Comparison of ENCODE assay signal across 30 cellular contexts in the genomic region with DNA sequence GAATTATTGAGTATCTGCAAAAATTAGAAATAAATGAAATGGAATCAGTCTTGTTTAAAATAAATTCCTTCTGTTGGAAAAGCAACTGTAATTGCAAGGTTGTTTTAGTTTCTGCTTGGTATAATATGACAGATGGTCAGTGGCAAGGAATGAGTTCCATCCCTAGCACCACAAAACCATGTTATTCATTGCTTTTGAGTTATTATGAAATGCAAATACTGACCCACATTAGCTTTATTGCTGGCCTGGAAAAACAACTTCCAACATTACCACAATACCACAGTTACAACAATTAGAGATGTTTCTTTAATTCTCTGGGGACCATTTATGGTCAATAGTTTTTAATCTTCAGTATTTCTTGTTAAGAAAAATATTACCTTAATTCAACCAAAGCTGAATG.
"Had no signal": no experiment of that assay in that cellular context is flagged by ENCODE, and none has a peak within 500 bp of the region (broad histone marks: within the 10 kb centered on the region; RNA-seq: fewer than 3 reads in every experiment).

No MANE protein-coding gene starts in this region.

- FAIRE-seq: colon had no signal

- DNase-seq: activated B cell treated with CpG ODN at 0.5 μM for 24 hours; activated CD4-positive, alpha-beta T cell treated with anti-CD3 and anti-CD28 coated beads for 48 hours; activated CD4-positive, alpha-beta T cell treated with anti-CD3 and anti-CD28 coated beads, Interleukin-2, amount 50 U/mL, for 1 hour; activated CD4-positive, alpha-beta T cell treated with anti-CD3 and anti-CD28 coated beads, Interleukin-2, amount 50 U/mL, for 48 hours; activated CD8-positive, alpha-beta memory T cell treated with anti-CD3 and anti-CD28 coated beads for 24 hours; activated CD8-positive, alpha-beta T cell treated with anti-CD3 and anti-CD28 coated beads for 36 hours; activated effector memory CD4-positive, alpha-beta T cell treated with Interleukin-2 at 50 U/mL for 16 hours; activated gamma-delta T cell treated with Interleukin-2 at 50 U/mL for 16 hours; activated naive CD4-positive, alpha-beta T cell treated with anti-CD3 and anti-CD28 coated beads, Interleukin-2, amount 50 U/mL, for 16 hours; activated naive CD4-positive, alpha-beta T cell treated with Interleukin-2 at 50 U/mL for 16 hours; activated T-cell treated with anti-CD3 and anti-CD28 coated beads, Interleukin-2, amount 50 U/mL, for 4 hours; amygdala; aorta; body of pancreas; central memory CD4-positive, alpha-beta T cell; cortex of kidney; dermis blood vessel endothelial cell; effector CD4-positive, alpha-beta T cell; effector memory CD8-positive, alpha-beta T cell; erythroblast; foreskin melanocyte; heart right ventricle; T-helper 1 cell; T-helper 17 cell; T1000; WERI-Rb-1 had no signal

- H3K9me3 ChIP-seq: body of pancreas, esophagus muscularis mucosa, gastroesophageal sphincter, heart right ventricle had no signal

- H3K4me1 ChIP-seq: body of pancreas, esophagus muscularis mucosa, gastroesophageal sphincter, heart right ventricle had no signal

- H3K27me3 ChIP-seq: body of pancreas, cardiac muscle cell, esophagus muscularis mucosa, gastroesophageal sphincter, heart right ventricle had no signal

- H3K36me3 ChIP-seq: cardiac muscle cell, esophagus muscularis mucosa, gastroesophageal sphincter, heart right ventricle, WERI-Rb-1 had no signal

- H3K27ac ChIP-seq: body of pancreas, cardiac muscle cell, esophagus muscularis mucosa, gastroesophageal sphincter, heart right ventricle, WERI-Rb-1 had no signal

- H3K4me3 ChIP-seq: body of pancreas, cardiac muscle cell, esophagus muscularis mucosa, gastroesophageal sphincter, heart right ventricle had no signal
